ENCODE assay signal across 21 cellular contexts in the genomic region with DNA sequence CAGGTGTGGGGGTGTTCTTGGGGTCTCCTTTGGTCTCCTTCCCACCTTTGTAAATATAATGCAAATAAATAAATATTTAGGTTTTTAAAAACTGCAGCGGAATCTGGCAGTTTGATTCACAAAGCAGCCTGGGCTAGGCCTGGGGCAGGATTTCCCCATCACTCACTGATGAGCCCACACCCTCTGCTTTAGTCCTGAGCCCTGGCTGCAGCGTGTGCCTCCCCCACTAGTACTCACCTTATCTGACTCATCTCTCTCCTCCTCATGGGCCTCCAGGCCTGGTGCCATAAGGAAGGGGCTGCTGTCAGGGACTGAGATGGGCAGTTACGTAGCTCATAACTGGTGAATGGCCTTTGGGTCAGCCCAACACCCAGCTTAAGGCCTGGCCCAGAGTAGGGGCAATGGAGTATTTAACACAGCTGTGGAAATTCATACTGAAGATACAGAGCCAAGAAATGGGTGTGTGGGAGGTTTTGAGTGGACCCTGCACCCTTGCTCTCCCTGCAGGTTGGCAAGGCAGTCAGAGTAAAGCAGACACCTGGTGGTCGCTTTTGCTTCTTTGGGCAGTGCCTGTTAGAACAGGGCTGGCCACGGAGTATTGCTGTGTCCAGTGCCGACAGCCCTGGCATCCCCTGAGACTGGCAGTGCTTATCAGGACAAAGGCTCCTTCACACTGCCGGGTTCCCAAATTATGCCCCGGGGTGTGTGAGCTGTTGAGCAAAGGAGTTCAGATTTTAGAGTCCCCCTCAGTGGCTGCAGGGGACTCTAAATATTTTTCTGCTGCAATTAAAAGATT. TPM values are rescaled to one million over a fixed set of nuclear protein-coding genes. Genes with fewer than 3 reads are reported as not detected.
DNase-seq lines count a peak whose midpoint lies in the region; ATAC-seq and TF ChIP-seq lines count a peak whose summit lies in the region.
"Had no signal": no experiment of that assay in that cellular context is flagged by ENCODE, and none has a peak within 500 bp of the region (broad histone marks: within the 10 kb centered on the region; RNA-seq: fewer than 3 reads in every experiment).

No MANE protein-coding gene starts in this region.

- peak overlapping the region; percentile 7 for H3K9ac ChIP-seq in NT2/D1 (ENCODE audit: insufficient read length, low read depth)

- peaks cover 7% of the 10 kb centered on the region for H3K36me3 ChIP-seq in NT2/D1 (ENCODE audit: insufficient read depth, insufficient read length, low read length)
- H3K36me3 ChIP-seq: gastrocnemius medialis had no signal

- peaks cover 11% of the 10 kb centered on the region for H3K4me1 ChIP-seq in NT2/D1 (ENCODE audit: insufficient read depth, insufficient read length)
- H3K4me1 ChIP-seq: gastrocnemius medialis, psoas muscle had no signal

- no peak overlapping the region for H3K4me3 ChIP-seq in NT2/D1 (ENCODE audit: insufficient read length, low read depth)
- H3K4me3 ChIP-seq: gastrocnemius medialis, psoas muscle had no signal

- no peak for DNase-seq in activated naive CD8-positive, alpha-beta T cell treated with anti-CD3 and anti-CD28 coated beads, Interleukin-2, amount 50 U/mL, for 24 hours
- DNase-seq in activated naive CD8-positive, alpha-beta T cell treated with anti-CD3 and anti-CD28 coated beads for 36 hours: no peak
- DNase-seq in NT2/D1 (ENCODE audit: low read depth, low spot score): no peak
- DNase-seq in dedifferentiated amniotic fluid mesenchymal stem cell (ENCODE audit: extremely low spot score): peak; percentile 5
- peak; percentile 53 for DNase-seq in type B pancreatic cell (ENCODE audit: extremely low spot score, unreplicated experiment)
- no peak for DNase-seq in stimulated activated CD4-positive, alpha-beta T cell treated with anti-CD3 and anti-CD28 coated beads, Interleukin-15, amount 100 ng/mL, for 24 hours
- DNase-seq: ACHN; activated CD4-positive, alpha-beta T cell treated with anti-CD3 and anti-CD28 coated beads for 36 hours; activated T-cell treated with anti-CD3 and anti-CD28 coated beads, Interleukin-2, amount 50 U/mL, for 1 hour; CD8-positive, alpha-beta memory T cell; EL; gastrocnemius medialis; NCI-H1930; NCI-H510A treated with DMSO at 0.1 percent for 48 hours; psoas muscle; stimulated activated naive CD8-positive, alpha-beta T cell treated with anti-CD3 and anti-CD28 coated beads, Interleukin-15, Interleukin-2, amounts not matched to agents 100 U/mL and 50 U/mL, for 24 hours had no signal

- H3K27me3 ChIP-seq in NT2/D1 (ENCODE audit: insufficient read depth, insufficient read length): no peaks in the 10 kb centered on the region
- H3K27me3 ChIP-seq: gastrocnemius medialis had no signal

- peaks cover 10% of the 10 kb centered on the region for H3K36me3 Mint-ChIP-seq in activated naive CD8-positive, alpha-beta T cell treated with anti-CD3 and anti-CD28 coated beads, Interleukin-2, amount 50 U/mL, for 24 hours (ENCODE audit: low read depth)
- peaks cover 11% of the 10 kb centered on the region for H3K36me3 Mint-ChIP-seq in activated naive CD8-positive, alpha-beta T cell treated with anti-CD3 and anti-CD28 coated beads for 36 hours
- peaks cover 5% of the 10 kb centered on the region for H3K36me3 Mint-ChIP-seq in type B pancreatic cell

- peaks cover 5% of the 10 kb centered on the region for H3K4me1 Mint-ChIP-seq in activated naive CD8-positive, alpha-beta T cell treated with anti-CD3 and anti-CD28 coated beads, Interleukin-2, amount 50 U/mL, for 24 hours
- peaks cover 4% of the 10 kb centered on the region for H3K4me1 Mint-ChIP-seq in activated naive CD8-positive, alpha-beta T cell treated with anti-CD3 and anti-CD28 coated beads for 36 hours
- peaks cover 5% of the 10 kb centered on the region for H3K4me1 Mint-ChIP-seq in type B pancreatic cell (ENCODE audit: unreplicated experiment)

- no peaks in the 10 kb centered on the region for H3K27me3 Mint-ChIP-seq in activated naive CD8-positive, alpha-beta T cell treated with anti-CD3 and anti-CD28 coated beads, Interleukin-2, amount 50 U/mL, for 24 hours
- H3K27me3 Mint-ChIP-seq in activated naive CD8-positive, alpha-beta T cell treated with anti-CD3 and anti-CD28 coated beads for 36 hours: no peaks in the 10 kb centered on the region
- H3K27me3 Mint-ChIP-seq in type B pancreatic cell: peaks cover 10% of the 10 kb centered on the region
- H3K27me3 Mint-ChIP-seq: activated CD4-positive, alpha-beta T cell treated with anti-CD3 and anti-CD28 coated beads for 36 hours; CD8-positive, alpha-beta memory T cell; central memory CD8-positive, alpha-beta T cell; natural killer cell treated with Interleukin-12 subunit alpha and Interleukin-12 subunit beta and Interleukin-15 and Interleukin-18, amount 100 ng/mL, for 72 hours had no signal

- no peak for TF ChIP-seq CTCF in type B pancreatic cell (conservative IDR thresholded peaks at IDR 0.05)

- H3K9me3 ChIP-seq in NT2/D1 (ENCODE audit: insufficient read depth, low read length): peaks cover 6% of the 10 kb centered on the region; the same call in 1 of the 2 replicates
- H3K9me3 ChIP-seq: gastrocnemius medialis, psoas muscle had no signal

- peaks cover 4% of the 10 kb centered on the region for H3K9me3 Mint-ChIP-seq in activated naive CD8-positive, alpha-beta T cell treated with anti-CD3 and anti-CD28 coated beads, Interleukin-2, amount 50 U/mL, for 24 hours
- H3K9me3 Mint-ChIP-seq in activated naive CD8-positive, alpha-beta T cell treated with anti-CD3 and anti-CD28 coated beads for 36 hours: peaks cover 3% of the 10 kb centered on the region
- H3K9me3 Mint-ChIP-seq in type B pancreatic cell: peaks cover 4% of the 10 kb centered on the region
- H3K9me3 Mint-ChIP-seq: central memory CD8-positive, alpha-beta T cell; T-helper 2 cell treated with Interferon-gamma antibody and Interleukin-4, amounts not matched to agents 5 μg/mL and 100 μg/mL, for 36 hours had no signal

- ATAC-seq in activated naive CD8-positive, alpha-beta T cell treated with anti-CD3 and anti-CD28 coated beads, Interleukin-2, amount 50 U/mL, for 24 hours: peak; percentile 54
- ATAC-seq in HG03342 (IDR thresholded peaks at IDR 0.05; ENCODE audit: unreplicated experiment): no peak
- ATAC-seq in GM21447 (IDR thresholded peaks at IDR 0.05; ENCODE audit: unreplicated experiment): no peak
- ATAC-seq: activated CD4-positive, alpha-beta T cell treated with anti-CD3 and anti-CD28 coated beads for 36 hours; gastrocnemius medialis; stimulated activated naive CD8-positive, alpha-beta T cell treated with anti-CD3 and anti-CD28 coated beads, Interleukin-15, Interleukin-2, amounts not matched to agents 100 U/mL and 50 U/mL, for 24 hours had no signal

- no peak overlapping the region for H3K4me3 Mint-ChIP-seq in activated naive CD8-positive, alpha-beta T cell treated with anti-CD3 and anti-CD28 coated beads, Interleukin-2, amount 50 U/mL, for 24 hours
- H3K4me3 Mint-ChIP-seq in activated naive CD8-positive, alpha-beta T cell treated with anti-CD3 and anti-CD28 coated beads for 36 hours: no peak overlapping the region
- no peak overlapping the region for H3K4me3 Mint-ChIP-seq in type B pancreatic cell
- H3K4me3 Mint-ChIP-seq: activated CD4-positive, alpha-beta T cell treated with anti-CD3 and anti-CD28 coated beads for 36 hours; CD8-positive, alpha-beta memory T cell; central memory CD8-positive, alpha-beta T cell; natural killer cell treated with Interleukin-12 subunit alpha and Interleukin-12 subunit beta and Interleukin-15 and Interleukin-18, amount 100 ng/mL, for 72 hours; T-helper 2 cell treated with Interferon-gamma antibody and Interleukin-4, amounts not matched to agents 5 μg/mL and 100 μg/mL, for 36 hours had no signal

- H3K27ac Mint-ChIP-seq in activated naive CD8-positive, alpha-beta T cell treated with anti-CD3 and anti-CD28 coated beads, Interleukin-2, amount 50 U/mL, for 24 hours: no peak overlapping the region
- H3K27ac Mint-ChIP-seq in activated naive CD8-positive, alpha-beta T cell treated with anti-CD3 and anti-CD28 coated beads for 36 hours: no peak overlapping the region
- no peak overlapping the region for H3K27ac Mint-ChIP-seq in type B pancreatic cell
- H3K27ac Mint-ChIP-seq: activated CD4-positive, alpha-beta T cell treated with anti-CD3 and anti-CD28 coated beads for 36 hours; natural killer cell treated with Interleukin-12 subunit alpha and Interleukin-12 subunit beta and Interleukin-15 and Interleukin-18, amount 100 ng/mL, for 72 hours; T-helper 2 cell treated with Interferon-gamma antibody and Interleukin-4, amounts not matched to agents 5 μg/mL and 100 μg/mL, for 36 hours had no signal

RNA-seq across cellular contexts. Expression of a gene that starts 39.7 kb away (rescaled TPM):
- total RNA-seq in activated naive CD8-positive, alpha-beta T cell treated with anti-CD3 and anti-CD28 coated beads for 36 hours: 1 to 10 TPM; 1.8 to 3.6 TPM
- total RNA-seq in type B pancreatic cell (ENCODE audit: low replicate concordance): 5.1 and 8.9 TPM in 2 replicates

Comparison
In these comparisons a context has a peak if more than half of its experiments do, and no peak if none do; other contexts are left out.
1. DNase-seq: peak in dedifferentiated amniotic fluid mesenchymal stem cell (single experiment) and type B pancreatic cell (single experiment); none in activated naive CD8-positive, alpha-beta T cell treated with anti-CD3 and anti-CD28 coated beads, Interleukin-2, amount 50 U/mL, for 24 hours (single experiment), activated naive CD8-positive, alpha-beta T cell treated with anti-CD3 and anti-CD28 coated beads for 36 hours (single experiment), NT2/D1 (single experiment) and stimulated activated CD4-positive, alpha-beta T cell treated with anti-CD3 and anti-CD28 coated beads, Interleukin-15, amount 100 ng/mL, for 24 hours (single experiment).